ENCODE assay signal across 17 cellular contexts in genomic region chr13:20156711-20157110, GRCh38. TPM values are rescaled to one million over a fixed set of nuclear protein-coding genes. Genes with fewer than 3 reads are reported as not detected.
"Had no signal": no experiment of that assay in that cellular context is flagged by ENCODE, and none has a peak within 500 bp of the region (broad histone marks: within the 10 kb centered on the region; RNA-seq: fewer than 3 reads in every experiment).

No MANE protein-coding gene starts in this region.

- H3K9me3 ChIP-seq: neutrophil had no signal

- H3K27ac ChIP-seq: coronary artery, hepatocyte, neutrophil had no signal

- ATAC-seq: left colon, left ventricle myocardium superior had no signal

- DNase-seq: effector CD4-positive, alpha-beta T cell; foreskin melanocyte; left colon; left ventricle myocardium superior; mesenchymal stem cell; midbrain; naive B cell; nephron progenitor cell; small intestine; stimulated activated CD4-positive, alpha-beta T cell treated with anti-CD3 and anti-CD28 coated beads, Interleukin-12 subunit alpha, Interleukin-12 subunit beta, amount 100 ng/mL, for 4 hours; stimulated activated naive CD4-positive, alpha-beta T cell had no signal

- H3K36me3 ChIP-seq: neutrophil had no signal

- H3K4me3 ChIP-seq: coronary artery, hepatocyte, lung had no signal

RNA-seq across cellular contexts. Expression of gene GJA3, which starts 4.1 kb away (rescaled TPM):
- total RNA-seq: left colon had no signal

RNA-seq across cellular contexts. Expression of gene GJB2, which starts 36.0 kb away (rescaled TPM):
- total RNA-seq: dermis microvascular lymphatic vessel endothelial cell, pulmonary artery endothelial cell had no signal
